ENCODE assay signal across 12 cellular contexts in genomic region chr13:98397221-98397620, GRCh38.
DNase-seq lines count a peak whose midpoint lies in the region; ATAC-seq and TF ChIP-seq lines count a peak whose summit lies in the region.
"Had no signal": no experiment of that assay in that cellular context is flagged by ENCODE, and none has a peak within 500 bp of the region (broad histone marks: within the 10 kb centered on the region; RNA-seq: fewer than 3 reads in every experiment).

No MANE protein-coding gene starts in this region.

- no peak overlapping the region for H3K9ac ChIP-seq in HCT116 (ENCODE audit: low read length)

- no peak overlapping the region for H3K27ac ChIP-seq in HCT116 (ENCODE audit: low read depth, low read length)
- no peak overlapping the region for H3K27ac ChIP-seq in adrenal gland

- RAD21 ChIA-PET in HCT116 (lab: Charles Lee; ENCODE audit: low non-redundant PET in 1 of 2, low total read pairs in 2 of 2, uncharacterized antibody in 2 of 2, unreplicated experiment in 2 of 2): no interaction called here

- POLR2A ChIA-PET in HCT116 (lab: Charles Lee): no interaction called here

- no peaks in the 10 kb centered on the region for H3K79me2 ChIP-seq in HCT116 (ENCODE audit: insufficient read depth, low read length)

- H3K27me3 ChIP-seq in HCT116 (ENCODE audit: insufficient read depth, low read length) (no peaks in the 10 kb centered on the region), adrenal gland (no peaks in the 10 kb centered on the region)

- H3K9me3 ChIP-seq in HCT116 (ENCODE audit: control insufficient read depth in 1 of 2, insufficient read depth in 1 of 2, low read depth in 1 of 2, low read length in 2 of 2): no peaks in the 10 kb centered on the region
- H3K9me3 ChIP-seq in adrenal gland (replicated peaks in 1 of 3): no peaks in the 10 kb centered on the region

- H3K4me2 ChIP-seq in HCT116 (ENCODE audit: low read length): no peak overlapping the region

- WGBS in adrenal gland, 4 donors: 81 to 96% (median 92%) methylated on average over 1 of the region's 1 CpG

- no peaks in the 10 kb centered on the region for H3K9me2 ChIP-seq in HCT116 (ENCODE audit: insufficient read depth)

- no peaks in the 10 kb centered on the region; a peak in 1 of 4 replicates for H3K36me3 ChIP-seq in HCT116 (ENCODE audit: control insufficient read depth in 1 of 2, insufficient read depth in 2 of 2, low read length in 2 of 2)
- peaks cover 0 to 21% of the 10 kb centered on the region in 2 donors for H3K36me3 ChIP-seq in adrenal gland (replicated peaks in 1 of 2)

- no peak overlapping the region for H3K4me3 ChIP-seq in HCT116 (replicated peaks in 1 of 2; ENCODE audit: low read depth in 1 of 2, low read length in 2 of 2)
- no peak overlapping the region for H3K4me3 ChIP-seq in adrenal gland

- ATAC-seq in HCT116: no peak
- ATAC-seq in sciatic nerve: peak; percentile 78
- no peak for ATAC-seq in stimulated activated naive CD8-positive, alpha-beta T cell treated with anti-CD3 and anti-CD28 coated beads, Interleukin-15, Interleukin-2, amounts not matched to agents 100 U/mL and 50 U/mL, for 24 hours
- ATAC-seq: natural killer cell had no signal

- TF ChIP-seq RAD21 in HCT116 (IDR thresholded peaks at IDR 0.05; ENCODE audit: low read depth): peak; percentile 33; the same call in 1 of the 2 replicates

- no TSS peak for BruUV-seq in HCT116 (replicated peaks; lab: Mats Ljungman, UMichigan)

- intact Hi-C loops in HCT116 (cut with micrococcal nuclease): no loop called here
- intact Hi-C loops in adrenal gland (cut with DNase I): loop anchor here in 1 of 2 donors (10.0 kb wide), 1 partner anchor 252 kb away; the partner anchor contains the start of gene FARP1
- intact Hi-C loops in sciatic nerve (cut with DNase I): no loop called here
- intact Hi-C loops in head of caudate nucleus (cut with DNase I): no loop called here

- H4K20me1 ChIP-seq in HCT116 (ENCODE audit: insufficient read depth): no peaks in the 10 kb centered on the region

- TF ChIP-seq POLR2A in HCT116 (IDR thresholded peaks at IDR 0.05; ENCODE audit: borderline replicate concordance, extremely low read depth, insufficient read depth, insufficient read length) (no peak), adrenal gland (IDR thresholded peaks at IDR 0.05) (no peak)

- CTCF ChIA-PET in HCT116 (lab: Charles Lee): no interaction called here

- TF ChIP-seq CTCF in HCT116 (IDR thresholded peaks at IDR 0.05 in 2 of 3, conservative IDR thresholded peaks at IDR 0.05 in 1 of 3; ENCODE audit: borderline replicate concordance in 1 of 3, insufficient read depth in 1 of 3, low read depth in 2 of 3, low read length in 2 of 3): 0 out of 6 replicates have a peak, but pooled peaks of 1 of the 3 experiments have one; percentile 10
- TF ChIP-seq CTCF in adrenal gland (IDR thresholded peaks at IDR 0.05): peak in 4 of 6 experiments; percentile 21 to 36 (median 28)

- H3K4me1 ChIP-seq in HCT116 (ENCODE audit: control insufficient read depth in 1 of 2, insufficient read depth in 2 of 2, low read length in 2 of 2) (no peaks in the 10 kb centered on the region), adrenal gland (replicated peaks in 1 of 2) (peaks cover 0 to 3% of the 10 kb centered on the region in 2 donors)

- no peak for DNase-seq in HCT116 (ENCODE audit: low read depth, low spot score)
- no peak for DNase-seq in adrenal gland
- DNase-seq in hepatic stellate cell (ENCODE audit: low spot score): peak; percentile 19
- no peak for DNase-seq in sciatic nerve (ENCODE audit: low spot score)
- no peak for DNase-seq in stimulated activated naive CD8-positive, alpha-beta T cell treated with anti-CD3 and anti-CD28 coated beads, Interleukin-15, Interleukin-2, amounts not matched to agents 100 U/mL and 50 U/mL, for 24 hours
- DNase-seq in head of caudate nucleus: no peak
- DNase-seq in GM19238 (ENCODE audit: insufficient read length, low spot score): no peak
- no peak for DNase-seq in activated naive CD4-positive, alpha-beta T cell (lab: John Stamatoyannopoulos, UW)
- DNase-seq: immature natural killer cell; natural killer cell; NCI-H1105 treated with DMSO at 0.1 percent for 48 hours; stimulated activated naive CD4-positive, alpha-beta T cell had no signal

- H2AFZ ChIP-seq in HCT116 (ENCODE audit: low read depth, low read length, poor library complexity, severe bottlenecking): no peak overlapping the region

TF ChIP-seq in HCT116, 20 proteins besides CTCF, POLR2A, EP300 and RAD21:
- TF ChIP-seq ZNF274 (IDR thresholded peaks at IDR 0.05; ENCODE audit: low read depth, low read length) (no peak), ZBTB33 (IDR thresholded peaks at IDR 0.05; ENCODE audit: extremely low read depth, insufficient replicate concordance, low read length) (no peak), CEBPB (IDR thresholded peaks at IDR 0.05; ENCODE audit: low read depth) (no peak), POLR2AphosphoS5 (IDR thresholded peaks at IDR 0.05; ENCODE audit: low read depth, low read length) (no peak), EZH2phosphoT487 (IDR thresholded peaks at IDR 0.05; ENCODE audit: borderline replicate concordance) (no peak), EGR1 (IDR thresholded peaks at IDR 0.05; ENCODE audit: low read depth) (no peak), TCF7L2 (IDR thresholded peaks at IDR 0.05; ENCODE audit: borderline replicate concordance, extremely low read depth, insufficient read depth, insufficient read length) (no peak), REST (IDR thresholded peaks at IDR 0.05; ENCODE audit: low read depth) (no peak)
